ENCODE assay signal across 8 cellular contexts in the genomic region with DNA sequence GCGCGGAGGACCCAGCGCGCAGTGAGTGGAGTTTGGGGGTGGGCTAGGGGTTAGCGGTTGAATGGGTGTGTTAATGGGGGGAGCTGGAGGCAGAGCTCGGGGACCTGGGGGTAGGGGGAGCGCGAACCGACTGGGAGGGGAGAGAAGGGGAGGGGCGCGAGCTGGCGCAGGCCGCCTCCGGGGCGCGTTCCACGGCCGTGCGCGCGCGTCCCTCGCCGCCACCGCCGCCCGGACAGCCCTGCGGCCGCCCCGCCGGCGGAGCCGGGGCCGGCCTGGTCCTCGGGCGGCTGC. TPM values are rescaled to one million over a fixed set of nuclear protein-coding genes. Genes with fewer than 3 reads are reported as not detected.
DNase-seq lines count a peak whose midpoint lies in the region; ATAC-seq and TF ChIP-seq lines count a peak whose summit lies in the region.

Gene ADGRL2, plus strand, starts transcription at position 194 of the 291 bp plus-strand sequence. CDS start 36,051 bp downstream, outside the sequence.

- TF ChIP-seq POLR2A in upper lobe of left lung (IDR thresholded peaks at IDR 0.05), result no peak

- H3K27ac ChIP-seq in AG04450 (ENCODE audit: low read depth, low read length) (peak within 1 kb of the TSS; percentile 68), HUES64 (ENCODE audit: low read depth, low read length) (peak within 1 kb of the TSS; percentile 91), lung (ENCODE audit: low read depth in 1 of 2, low read length in 1 of 2) (peak within 1 kb of the TSS; percentile 95), upper lobe of left lung (peak within 1 kb of the TSS; percentile 94 to 98 (median 97))

- POLR2A ChIA-PET in AG04450 (lab: Yijun Ruan, JAX), result interaction anchor here (1.4 kb wide), 1 partner anchor 216 kb away, joined by 3 read pairs; no protein-coding TSS in a partner anchor

- H3K9me3 Mint-ChIP-seq in natural killer cell treated with Interleukin-12 subunit alpha and Interleukin-12 subunit beta and Interleukin-15 and Interleukin-18, amount 100 ng/mL, for 72 hours, result peaks cover 7% of the 10 kb centered on the region

- peak within 1 kb of the TSS; percentile 81 for H3K9ac ChIP-seq in HUES64 (ENCODE audit: low read depth, low read length)

- H3K36me3 ChIP-seq in HUES64 (ENCODE audit: insufficient read depth, low read length) (no peaks in the 10 kb centered on the region), lung (ENCODE audit: control insufficient read depth in 2 of 2, insufficient read depth in 2 of 2, low read length in 2 of 2) (no peaks in the 10 kb centered on the region), upper lobe of left lung (no peaks in the 10 kb centered on the region)

- H3K27ac Mint-ChIP-seq in natural killer cell treated with Interleukin-12 subunit alpha and Interleukin-12 subunit beta and Interleukin-15 and Interleukin-18, amount 100 ng/mL, for 72 hours, result no peak within 1 kb of the TSS

- peaks cover 4% of the 10 kb centered on the region for H3K27me3 ChIP-seq in AG04450 (ENCODE audit: control insufficient read depth, insufficient read depth, low read length)
- H3K27me3 ChIP-seq in HUES64 (ENCODE audit: insufficient read depth, low read length), result no peaks in the 10 kb centered on the region
- no peaks in the 10 kb centered on the region for H3K27me3 ChIP-seq in lung (ENCODE audit: control insufficient read depth, insufficient read depth)
- H3K27me3 ChIP-seq in upper lobe of left lung, result peaks cover 0 to 9% (median 4%) of the 10 kb centered on the region in 4 donors

- peaks cover 12% of the 10 kb centered on the region for H3K36me3 Mint-ChIP-seq in natural killer cell treated with Interleukin-12 subunit alpha and Interleukin-12 subunit beta and Interleukin-15 and Interleukin-18, amount 100 ng/mL, for 72 hours

- H3K9me3 ChIP-seq in AG04450 (ENCODE audit: control insufficient read depth, insufficient read depth, low read length) (no peaks in the 10 kb centered on the region; the same call in 1 of the 2 replicates), HUES64 (ENCODE audit: insufficient read depth, low read depth, low read length) (no peaks in the 10 kb centered on the region), lung (ENCODE audit: control insufficient read depth in 2 of 2, insufficient read depth in 1 of 2, low read length in 1 of 2) (peaks cover 0 to 3% of the 10 kb centered on the region in 2 donors), upper lobe of left lung (no peaks in the 10 kb centered on the region)

- CTCF ChIA-PET in AG04450 (lab: Charles Lee), result interaction anchor here (1.6 to 3.8 kb wide), 2 partner anchors 17 to 251 kb away, joined by 6 to 18 read pairs; no protein-coding TSS in a partner anchor

- 1% methylated on average over 36 of the region's 36 CpGs for WGBS in HUES64
- 1% methylated on average over 16 to 36 of the region's 36 CpGs for WGBS in lung, 2 donors
- 5 to 16% methylated on average over 6 to 10 of the region's 36 CpGs for WGBS in upper lobe of left lung, 2 donors

- TF ChIP-seq EP300 in upper lobe of left lung (IDR thresholded peaks at IDR 0.05), result no peak

- H3K4me3 ChIP-seq in AG04450 (ENCODE audit: low read depth, low read length) (peak within 1 kb of the TSS; percentile 75), HUES64 (ENCODE audit: low read length) (peak within 1 kb of the TSS; percentile 99), choroid plexus epithelial cell (ENCODE audit: low read depth, low read length) (peak within 1 kb of the TSS; percentile 77), lung (peak within 1 kb of the TSS; percentile 75), upper lobe of left lung (peak within 1 kb of the TSS; percentile 56 to 79 (median 74))

- peaks cover 16 to 21% of the 10 kb centered on the region in 2 donors for H3K27me3 Mint-ChIP-seq in natural killer cell treated with Interleukin-12 subunit alpha and Interleukin-12 subunit beta and Interleukin-15 and Interleukin-18, amount 100 ng/mL, for 72 hours

- H3K4me1 ChIP-seq in HUES64 (ENCODE audit: insufficient read depth, low read length), result peaks cover 48% of the 10 kb centered on the region
- H3K4me1 ChIP-seq in lung (ENCODE audit: control insufficient read depth in 2 of 2, insufficient read depth in 2 of 2, low read length in 2 of 2), result peaks cover 2% of the 10 kb centered on the region in 2 donors
- H3K4me1 ChIP-seq in upper lobe of left lung, result peaks cover 0 to 22% (median 4%) of the 10 kb centered on the region in 4 donors

- TF ChIP-seq CTCF in AG04450 (IDR thresholded peaks at IDR 0.05; ENCODE audit: low read depth, low read length) (no peak), choroid plexus epithelial cell (conservative IDR thresholded peaks at IDR 0.05; ENCODE audit: low read depth, low read length) (no peak), lung (IDR thresholded peaks at IDR 0.05; ENCODE audit: control extremely low read depth, extremely low read depth) (no peak), upper lobe of left lung (IDR thresholded peaks at IDR 0.05) (no peak)

- no peak within 1 kb of the TSS for H3K4me3 Mint-ChIP-seq in natural killer cell treated with Interleukin-12 subunit alpha and Interleukin-12 subunit beta and Interleukin-15 and Interleukin-18, amount 100 ng/mL, for 72 hours

- no peaks in the 10 kb centered on the region for H3K4me1 Mint-ChIP-seq in natural killer cell treated with Interleukin-12 subunit alpha and Interleukin-12 subunit beta and Interleukin-15 and Interleukin-18, amount 100 ng/mL, for 72 hours (ENCODE audit: low read depth in 2 of 2)

- ATAC-seq in lung (ENCODE audit: insufficient read depth, low FRiP score), result peak; percentile 6
- peak; percentile 9 to 64 for ATAC-seq in upper lobe of left lung (ENCODE audit: low FRiP score in 2 of 2)
- no peak for ATAC-seq in natural killer cell treated with Interleukin-12 subunit alpha and Interleukin-12 subunit beta and Interleukin-15 and Interleukin-18, amount 100 ng/mL, for 72 hours

- DNase-seq in AG04450 (ENCODE audit: low read depth, low spot score), result no peak
- DNase-seq in choroid plexus epithelial cell (ENCODE audit: low read depth), result no peak
- peak; percentile 30 for DNase-seq in lung (ENCODE audit: low spot score)
- peak in 1 of 2 donors; percentile 87 for DNase-seq in upper lobe of left lung
- DNase-seq in natural killer cell treated with Interleukin-12 subunit alpha and Interleukin-12 subunit beta and Interleukin-15 and Interleukin-18, amount 100 ng/mL, for 72 hours (ENCODE audit: low spot score), result no peak
- DNase-seq in activated CD8-positive, alpha-beta memory T cell treated with anti-CD3 and anti-CD28 coated beads for 24 hours, result no peak
- DNase-seq in kidney tubule cell (ENCODE audit: low spot score), result no peak

RNA-seq across cellular contexts. Expression of gene ADGRL2, which starts in this region (rescaled TPM):
- polyA plus RNA-seq in AG04450 (2011; rRNA removed) (22.7 and 24.8 TPM in 2 replicates), lung (10 to 100 TPM; 32.5 to 71.3 TPM)
- 30.4 and 35.0 TPM in 2 replicates for polyA minus RNA-seq in AG04450 (2011; rRNA and poly(A)+ RNA removed)
- 118 TPM for polyA plus RNA-seq in HUES64 (2013, experiment 1 of 2)
- polyA plus RNA-seq in HUES64 (2013, experiment 2 of 2), result 126 TPM
- total RNA-seq in lung (100 to 1,000 TPM in 1 of 2 donors, 10 to 100 TPM in 1; 72.8 to 421 TPM), upper lobe of left lung (100 to 1,000 TPM in 2 of 6 donors, 10 to 100 TPM in 4; 21.0 to 133 (median 84.0) TPM)
- under 1 TPM in 1 of 2 donors, not detected in 1; 0.43 TPM for total RNA-seq in natural killer cell treated with Interleukin-12 subunit alpha and Interleukin-12 subunit beta and Interleukin-15 and Interleukin-18, amount 100 ng/mL, for 72 hours

Comparison
In these comparisons a context has a peak if more than half of its experiments do, and no peak if none do; other contexts are left out.
1. RNA of gene ADGRL2 (total RNA-seq): 72.8 to 421 TPM in lung and 21.0 to 133 TPM in upper lobe of left lung; 0.43 TPM in natural killer cell treated with Interleukin-12 subunit alpha and Interleukin-12 subunit beta and Interleukin-15 and Interleukin-18, amount 100 ng/mL, for 72 hours; every median in the first group is over 10 times any median in the second.
2. ATAC-seq: peak in lung (single experiment) and upper lobe of left lung (2 of 2); none in natural killer cell treated with Interleukin-12 subunit alpha and Interleukin-12 subunit beta and Interleukin-15 and Interleukin-18, amount 100 ng/mL, for 72 hours (0 of 2).
3. Peak in every context shown above with its lines, with median percentiles within 50 percentile points of each other: H3K27ac ChIP-seq and H3K4me3 ChIP-seq.